Comparison of ENCODE assay signal across 9 cellular contexts in the genomic region with DNA sequence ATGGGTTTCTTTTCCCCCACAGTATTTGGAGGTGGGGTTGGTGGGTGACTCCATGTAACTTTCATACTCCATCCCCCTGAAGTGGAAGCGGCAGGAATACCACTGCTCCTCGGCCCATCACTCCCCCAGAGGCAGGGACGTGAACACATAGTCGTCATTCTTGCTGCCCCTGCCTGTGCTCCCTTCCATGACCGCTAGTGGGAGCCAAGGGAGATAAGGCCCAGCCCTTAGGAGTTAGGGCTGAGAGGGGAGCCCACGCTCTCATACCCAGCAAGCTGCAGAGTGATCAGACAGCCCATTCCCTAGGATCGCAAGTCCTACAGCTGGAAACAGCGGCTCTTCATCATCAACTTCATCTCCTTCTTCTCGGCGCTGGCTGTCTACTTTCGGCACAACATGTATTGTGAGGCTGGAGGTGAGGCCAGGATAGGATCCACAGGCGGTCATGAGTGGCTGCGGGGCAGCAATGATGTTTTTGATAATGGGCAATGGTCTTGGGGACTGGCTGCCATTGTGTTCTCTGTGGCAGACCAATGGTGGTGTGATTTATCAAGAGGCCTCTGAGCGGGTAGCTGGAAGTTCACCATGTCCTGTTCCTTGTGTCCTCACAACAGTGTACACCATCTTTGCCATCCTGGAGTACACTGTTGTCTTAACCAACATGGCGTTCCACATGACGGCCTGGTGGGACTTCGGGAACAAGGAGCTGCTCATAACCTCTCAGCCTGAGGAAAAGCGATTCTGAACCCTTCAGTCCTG. TPM values are rescaled to one million over a fixed set of nuclear protein-coding genes. Genes with fewer than 3 reads are reported as not detected.
DNase-seq lines count a peak whose midpoint lies in the region; ATAC-seq and TF ChIP-seq lines count a peak whose summit lies in the region.
"Had no signal": no experiment of that assay in that cellular context is flagged by ENCODE, and none has a peak within 500 bp of the region (broad histone marks: within the 10 kb centered on the region; RNA-seq: fewer than 3 reads in every experiment).

No MANE protein-coding gene starts in this region.

- TF ChIP-seq EP300 in tibial nerve (IDR thresholded peaks at IDR 0.05), result no peak

- DNase-seq in NCI-H146 (lab: John Stamatoyannopoulos, UW), result peak; percentile 49
- DNase-seq in NCI-H146 treated with DMSO at 0.1 percent for 48 hours (lab: John Stamatoyannopoulos, UW; ENCODE audit: unreplicated experiment), result no peak
- no peak for DNase-seq in HFFc6
- DNase-seq in NCI-H1930 (lab: John Stamatoyannopoulos, UW), result peak; percentile 32 to 42
- peak; percentile 87 for DNase-seq in activated CD8-positive, alpha-beta T cell treated with anti-CD3 and anti-CD28 coated beads, Interleukin-2, amount 10 ng/mL, durations not matched to agents 7 days and 5 days
- peak; percentile 59 for DNase-seq in epithelial cell of esophagus (ENCODE audit: low read depth)
- peak; percentile 81 for DNase-seq in neural progenitor cell (ENCODE audit: low spot score)
- peak in 1 of 2 donors; percentile 57 for DNase-seq in tibial nerve (ENCODE audit: low spot score in 2 of 2)

- H2AFZ ChIP-seq in neural progenitor cell (replicated peaks), result no peak overlapping the region

- H3K27me3 Mint-ChIP-seq in HFFc6 (ENCODE audit: insufficient read depth), result peaks cover 2% of the 10 kb centered on the region
- no peaks in the 10 kb centered on the region for H3K27me3 Mint-ChIP-seq in activated CD8-positive, alpha-beta T cell treated with anti-CD3 and anti-CD28 coated beads, Interleukin-2, amount 10 ng/mL, durations not matched to agents 7 days and 5 days (ENCODE audit: low read depth)
- H3K27me3 Mint-ChIP-seq in neural progenitor cell (ENCODE audit: insufficient read depth, low read depth), result no peaks in the 10 kb centered on the region

- H3K27ac Mint-ChIP-seq in HFFc6, result no peak overlapping the region
- H3K27ac Mint-ChIP-seq in activated CD8-positive, alpha-beta T cell treated with anti-CD3 and anti-CD28 coated beads, Interleukin-2, amount 10 ng/mL, durations not matched to agents 7 days and 5 days, result peak overlapping the region; percentile 46
- H3K27ac Mint-ChIP-seq in neural progenitor cell, result peak overlapping the region; percentile 34

- H3K27ac ChIP-seq in neural progenitor cell (no peak overlapping the region), tibial nerve (peak overlapping the region in 1 of 4 donors; percentile 7)

- POLR2A ChIA-PET in activated CD8-positive, alpha-beta T cell treated with anti-CD3 and anti-CD28 coated beads, Interleukin-2, amount 10 ng/mL, durations not matched to agents 7 days and 5 days (lab: Charles Lee), result interaction anchor here (1.0 to 3.3 kb wide), 3 partner anchors 9 to 30 kb away, joined by 3 to 18 read pairs (median 4); a partner anchor contains a TSS

- CTCF ChIA-PET in activated CD8-positive, alpha-beta T cell treated with anti-CD3 and anti-CD28 coated beads, Interleukin-2, amount 10 ng/mL, durations not matched to agents 7 days and 5 days (lab: Charles Lee), result interaction anchor here (0.7 to 2.9 kb wide), 13 partner anchors 8 to 261 kb away, joined by 3 to 25 read pairs (median 4); a partner anchor contains a TSS

- peaks cover 14% of the 10 kb centered on the region for H3F3A ChIP-seq in neural progenitor cell (ENCODE audit: low read depth)

- 71 to 78% methylated on average over 17 to 18 of the region's 18 CpGs for WGBS in tibial nerve, 2 donors

- H3K4me3 Mint-ChIP-seq in HFFc6, result no peak overlapping the region
- H3K4me3 Mint-ChIP-seq in activated CD8-positive, alpha-beta T cell treated with anti-CD3 and anti-CD28 coated beads, Interleukin-2, amount 10 ng/mL, durations not matched to agents 7 days and 5 days, result no peak overlapping the region
- no peak overlapping the region for H3K4me3 Mint-ChIP-seq in neural progenitor cell

- peak; percentile 78 for TF ChIP-seq CTCF in HFFc6 (IDR thresholded peaks at IDR 0.05)
- peak; percentile 71 for TF ChIP-seq CTCF in epithelial cell of esophagus (IDR thresholded peaks at IDR 0.05; ENCODE audit: insufficient read depth, low read depth, low read length, missing control alignments)
- TF ChIP-seq CTCF in neural progenitor cell (IDR thresholded peaks at IDR 0.05), result peak; percentile 73
- TF ChIP-seq CTCF in tibial nerve (IDR thresholded peaks at IDR 0.05), result peak; percentile 34 to 63 (median 49)

- H3K4me3 ChIP-seq in epithelial cell of esophagus (ENCODE audit: low read length) (no peak overlapping the region), neural progenitor cell (no peak overlapping the region), tibial nerve (no peak overlapping the region)
- H3K4me3 ChIP-seq: BLaER1 treated with 17β-estradiol and CSF1 and Interleukin-3, amounts not matched to agents 10 nM and 100 nM had no signal

- H3K9ac ChIP-seq in neural progenitor cell, result no peak overlapping the region
- H3K9ac ChIP-seq: BLaER1 treated with 17β-estradiol and CSF1 and Interleukin-3, amounts not matched to agents 10 nM and 100 nM had no signal

- H3K9me3 ChIP-seq in neural progenitor cell (ENCODE audit: low read depth) (no peaks in the 10 kb centered on the region), tibial nerve (no peaks in the 10 kb centered on the region)
- H3K9me3 ChIP-seq: BLaER1 treated with 17β-estradiol and CSF1 and Interleukin-3, amounts not matched to agents 10 nM and 100 nM had no signal

- H4K20me1 ChIP-seq in neural progenitor cell (ENCODE audit: low read depth), result peaks cover 5% of the 10 kb centered on the region

- H3K36me3 Mint-ChIP-seq in HFFc6 (ENCODE audit: low read depth), result peaks cover 27% of the 10 kb centered on the region; the same call in 1 of the 2 replicates
- peaks cover 54% of the 10 kb centered on the region for H3K36me3 Mint-ChIP-seq in activated CD8-positive, alpha-beta T cell treated with anti-CD3 and anti-CD28 coated beads, Interleukin-2, amount 10 ng/mL, durations not matched to agents 7 days and 5 days (ENCODE audit: low read depth)
- peaks cover 35% of the 10 kb centered on the region for H3K36me3 Mint-ChIP-seq in neural progenitor cell

- TF ChIP-seq POLR2A in tibial nerve (IDR thresholded peaks at IDR 0.05), result no peak

- H3K4me1 ChIP-seq in neural progenitor cell (peaks cover 19% of the 10 kb centered on the region), tibial nerve (peaks cover 0 to 14% (median 0%) of the 10 kb centered on the region in 4 donors)

- H3K4me2 ChIP-seq in neural progenitor cell, result no peak overlapping the region

- H3K9me3 Mint-ChIP-seq in HFFc6 (no peaks in the 10 kb centered on the region), neural progenitor cell (no peaks in the 10 kb centered on the region)
- no peaks in the 10 kb centered on the region for H3K9me3 Mint-ChIP-seq in activated CD8-positive, alpha-beta T cell treated with anti-CD3 and anti-CD28 coated beads, Interleukin-2, amount 10 ng/mL, durations not matched to agents 7 days and 5 days (ENCODE audit: insufficient read depth)

- peak; percentile 93 for ATAC-seq in activated CD8-positive, alpha-beta T cell treated with anti-CD3 and anti-CD28 coated beads, Interleukin-2, amount 10 ng/mL, durations not matched to agents 7 days and 5 days

- H3K27me3 ChIP-seq in neural progenitor cell, result no peaks in the 10 kb centered on the region
- no peaks in the 10 kb centered on the region for H3K27me3 ChIP-seq in tibial nerve
- H3K27me3 ChIP-seq: BLaER1 treated with 17β-estradiol and CSF1 and Interleukin-3, amounts not matched to agents 10 nM and 100 nM had no signal

- H3K4me1 Mint-ChIP-seq in HFFc6 (ENCODE audit: low read depth), result peaks cover 18% of the 10 kb centered on the region
- H3K4me1 Mint-ChIP-seq in activated CD8-positive, alpha-beta T cell treated with anti-CD3 and anti-CD28 coated beads, Interleukin-2, amount 10 ng/mL, durations not matched to agents 7 days and 5 days (ENCODE audit: low read depth), result peaks cover 38% of the 10 kb centered on the region
- H3K4me1 Mint-ChIP-seq in neural progenitor cell, result peaks cover 7% of the 10 kb centered on the region

- H3K36me3 ChIP-seq in neural progenitor cell (no peaks in the 10 kb centered on the region), tibial nerve (peaks cover 0 to 56% (median 14%) of the 10 kb centered on the region in 3 donors)

- no peaks in the 10 kb centered on the region for H3K79me2 ChIP-seq in neural progenitor cell (ENCODE audit: low read depth)

RNA-seq across cellular contexts. Expression of a gene that starts 15.9 kb away (rescaled TPM):
- 10 to 100 TPM; 57.8 to 72.3 (median 66.4) TPM for total RNA-seq in HFFc6 (2021; fragmentation: NEBNext Ultra II Directional; extraction: Animal tissue kit (Norgen Biotek cat#: 25700))
- total RNA-seq in activated CD8-positive, alpha-beta T cell treated with anti-CD3 and anti-CD28 coated beads, Interleukin-2, amount 10 ng/mL, durations not matched to agents 7 days and 5 days, result 100 to 1,000 TPM; 173 to 191 TPM
- total RNA-seq in neural progenitor cell (ENCODE audit: low replicate concordance), result 5.9 and 19.9 TPM in 2 replicates
- 10 to 100 TPM; 35.2 to 92.7 (median 66.0) TPM for total RNA-seq in tibial nerve

RNA-seq across cellular contexts. Expression of a gene that starts 16.5 kb away (rescaled TPM):
- total RNA-seq in HFFc6 (2021; fragmentation: NEBNext Ultra II Directional; extraction: Animal tissue kit (Norgen Biotek cat#: 25700)), result 10 to 100 TPM; 14.5 to 19.7 (median 17.1) TPM
- total RNA-seq in activated CD8-positive, alpha-beta T cell treated with anti-CD3 and anti-CD28 coated beads, Interleukin-2, amount 10 ng/mL, durations not matched to agents 7 days and 5 days, result 10 to 100 TPM; 23.8 to 25.7 TPM
- total RNA-seq in neural progenitor cell (ENCODE audit: low replicate concordance) (10.0 and 37.4 TPM in 2 replicates), tibial nerve (10 to 100 TPM in 3 of 4 donors, 1 to 10 TPM in 1; 8.1 to 15.1 (median 10.8) TPM)

RNA-seq across cellular contexts. Expression of a gene that starts 27.5 kb away (rescaled TPM):
- total RNA-seq in HFFc6 (2021; fragmentation: NEBNext Ultra II Directional; extraction: Animal tissue kit (Norgen Biotek cat#: 25700)), result 10 to 100 TPM; 81.4 to 96.7 (median 85.6) TPM
- 100 to 1,000 TPM; 106 to 108 TPM for total RNA-seq in activated CD8-positive, alpha-beta T cell treated with anti-CD3 and anti-CD28 coated beads, Interleukin-2, amount 10 ng/mL, durations not matched to agents 7 days and 5 days
- total RNA-seq in neural progenitor cell (ENCODE audit: low replicate concordance) (94.8 and 106 TPM in 2 replicates), tibial nerve (100 to 1,000 TPM in 2 of 4 donors, 10 to 100 TPM in 2; 75.3 to 193 (median 115) TPM)

RNA-seq across cellular contexts. Expression of a gene that starts 30.6 kb away (rescaled TPM):
- total RNA-seq in HFFc6 (2021; fragmentation: NEBNext Ultra II Directional; extraction: Animal tissue kit (Norgen Biotek cat#: 25700)), result 10 to 100 TPM; 27.6 to 33.1 (median 30.7) TPM
- total RNA-seq in activated CD8-positive, alpha-beta T cell treated with anti-CD3 and anti-CD28 coated beads, Interleukin-2, amount 10 ng/mL, durations not matched to agents 7 days and 5 days, result 100 to 1,000 TPM in 1 of 2 experiments, 10 to 100 TPM in 1; 97.3 to 104 TPM
- 17.3 and 18.9 TPM in 2 replicates for total RNA-seq in neural progenitor cell (ENCODE audit: low replicate concordance)
- 10 to 100 TPM; 51.3 to 70.1 (median 59.8) TPM for total RNA-seq in tibial nerve

Comparison
In these comparisons a context has a peak if more than half of its experiments do, and no peak if none do; other contexts are left out.
1. DNase-seq: peak in NCI-H146 (single experiment), NCI-H1930 (2 of 2), activated CD8-positive, alpha-beta T cell treated with anti-CD3 and anti-CD28 coated beads, Interleukin-2, amount 10 ng/mL, durations not matched to agents 7 days and 5 days (single experiment), epithelial cell of esophagus (single experiment) and neural progenitor cell (single experiment); none in NCI-H146 treated with DMSO at 0.1 percent for 48 hours (single experiment) and HFFc6 (single experiment).
2. Peak in every context shown above with its lines, with median percentiles within 50 percentile points of each other: CTCF ChIP-seq.